In genomic region chr7:69457912-69458491, GRCh38 we compare ENCODE assay signal across 1 cellular context.
TF ChIP-seq lines count a peak whose summit lies in the region.

No MANE protein-coding gene starts in this region.

TF ChIP-seq in H1, 55 proteins besides CTCF, POLR2A, EP300 and RAD21 (continued from another document):
- TF ChIP-seq CHD7 (IDR thresholded peaks at IDR 0.05; ENCODE audit: insufficient replicate concordance, low read length) (no peak), TEAD4 (IDR thresholded peaks at IDR 0.05; ENCODE audit: low read depth, low read length) (peak; percentile 87), JUND (IDR thresholded peaks at IDR 0.05; ENCODE audit: low read length) (0 out of 2 replicates have a peak, but pooled peaks have one; percentile 8)
